ENCODE assay signal across 12 cellular contexts in the genomic region with DNA sequence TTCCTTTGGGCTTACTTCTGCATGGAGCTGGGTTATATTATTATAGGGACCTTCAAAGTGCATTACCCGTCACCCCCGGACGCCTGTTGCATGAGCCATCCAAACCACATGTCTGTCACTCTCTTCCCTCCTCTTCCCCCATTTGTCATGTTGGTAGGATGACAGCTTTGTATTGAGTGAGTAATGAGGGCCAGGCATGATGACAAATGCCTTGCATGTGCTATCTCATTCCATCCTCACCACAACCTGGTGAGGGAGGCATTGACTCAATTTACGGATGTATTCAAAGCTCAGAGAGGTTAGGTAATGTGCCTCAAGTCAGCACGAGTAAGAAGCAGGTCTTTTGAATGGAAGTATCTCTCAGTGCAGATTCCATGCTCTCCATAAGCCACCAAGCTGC.
DNase-seq lines count a peak whose midpoint lies in the region; ATAC-seq, FAIRE-seq and TF ChIP-seq lines count a peak whose summit lies in the region.
"Had no signal": no experiment of that assay in that cellular context is flagged by ENCODE, and none has a peak within 500 bp of the region (broad histone marks: within the 10 kb centered on the region; RNA-seq: fewer than 3 reads in every experiment).

No MANE protein-coding gene starts in this region.

- no peak overlapping the region for H3K27ac Mint-ChIP-seq in activated naive CD4-positive, alpha-beta T cell treated with anti-CD3 and anti-CD28 coated beads for 36 hours
- H3K27ac Mint-ChIP-seq: activated naive CD4-positive, alpha-beta T cell treated with anti-CD3 and anti-CD28 coated beads, Interleukin-2, amount 50 U/mL, for 24 hours had no signal

- CTCF ChIA-PET in activated naive CD4-positive, alpha-beta T cell treated with anti-CD3 and anti-CD28 coated beads for 36 hours (lab: Charles Lee), result no interaction called here
- CTCF ChIA-PET in H1 (lab: Charles Lee; ENCODE audit: partially characterized antibody), result no interaction called here

- H3K9me3 Mint-ChIP-seq in activated naive CD4-positive, alpha-beta T cell treated with anti-CD3 and anti-CD28 coated beads for 36 hours, result no peaks in the 10 kb centered on the region
- H3K9me3 Mint-ChIP-seq: activated naive CD4-positive, alpha-beta T cell treated with anti-CD3 and anti-CD28 coated beads, Interleukin-2, amount 50 U/mL, for 24 hours had no signal

- H3K14ac ChIP-seq in H1 (ENCODE audit: insufficient read length), result no peak overlapping the region

- POLR2A ChIA-PET in H1 (lab: Charles Lee; ENCODE audit: partially characterized antibody), result no interaction called here

- no peak overlapping the region for H4K5ac ChIP-seq in H1 (ENCODE audit: insufficient read length, low read depth, low read length)

- no peaks in the 10 kb centered on the region for H3K4me1 Mint-ChIP-seq in activated naive CD4-positive, alpha-beta T cell treated with anti-CD3 and anti-CD28 coated beads for 36 hours (ENCODE audit: low read depth)
- H3K4me1 Mint-ChIP-seq: activated naive CD4-positive, alpha-beta T cell treated with anti-CD3 and anti-CD28 coated beads, Interleukin-2, amount 50 U/mL, for 24 hours had no signal

- no peak overlapping the region for H3K9ac ChIP-seq in H1 (replicated peaks in 1 of 4; ENCODE audit: extremely low read depth in 1 of 4, low read depth in 3 of 4, low read length in 3 of 4)
- H3K9ac ChIP-seq: BLaER1 treated with 17β-estradiol and CSF1 and Interleukin-3, amounts not matched to agents 10 nM and 100 nM had no signal

- TF ChIP-seq CTCF in H1 (IDR thresholded peaks at IDR 0.05; ENCODE audit: control extremely low read depth in 1 of 3, insufficient read depth in 1 of 3, low read depth in 1 of 3, low read length in 3 of 3), result no peak

- H2BK20ac ChIP-seq in H1 (ENCODE audit: low read length), result no peak overlapping the region

- intact Hi-C loops in activated naive CD4-positive, alpha-beta T cell treated with anti-CD3 and anti-CD28 coated beads for 36 hours (cut with micrococcal nuclease), result no loop called here

- H3K4me2 ChIP-seq in H1 (ENCODE audit: insufficient read depth in 1 of 2, low read depth in 2 of 2, low read length in 2 of 2), result no peak overlapping the region

- no peak overlapping the region for H2BK12ac ChIP-seq in H1 (ENCODE audit: low read depth, low read length)

- DNase-seq in activated naive CD4-positive, alpha-beta T cell treated with anti-CD3 and anti-CD28 coated beads for 36 hours, result peak; percentile 6
- DNase-seq in activated naive CD4-positive, alpha-beta T cell (lab: John Stamatoyannopoulos, UW), result no peak
- DNase-seq in NCI-H226 (peak; percentile 81), H1 (ENCODE audit: low read depth in 1 of 2, low spot score in 2 of 2) (no peak), cerebellar cortex (ENCODE audit: low spot score) (no peak), NCI-H510A treated with DMSO at 0.1 percent for 48 hours (lab: John Stamatoyannopoulos, UW) (no peak)
- peak; percentile 37 for DNase-seq in stimulated activated CD8-positive, alpha-beta memory T cell treated with anti-CD3 and anti-CD28 coated beads, Interleukin-4, amount 100 ng/mL, for 48 hours
- DNase-seq: left cardiac atrium, NCI-H526 had no signal

- H2BK5ac ChIP-seq in H1 (ENCODE audit: low read depth, low read length), result no peak overlapping the region

- no peaks in the 10 kb centered on the region for H3K23me2 ChIP-seq in H1 (ENCODE audit: low read depth, low read length)

- no peak overlapping the region for H2BK15ac ChIP-seq in H1 (ENCODE audit: low read length)

- H3K4me3 Mint-ChIP-seq in activated naive CD4-positive, alpha-beta T cell treated with anti-CD3 and anti-CD28 coated beads for 36 hours, result no peak overlapping the region
- H3K4me3 Mint-ChIP-seq: activated naive CD4-positive, alpha-beta T cell treated with anti-CD3 and anti-CD28 coated beads, Interleukin-2, amount 50 U/mL, for 24 hours had no signal

- no peak overlapping the region for H3K56ac ChIP-seq in H1 (replicated peaks; ENCODE audit: insufficient read length, low read depth, low read length)

- H3K36me3 ChIP-seq in H1 (ENCODE audit: control insufficient read depth in 2 of 4, insufficient read depth in 4 of 4, low read length in 3 of 4), result no peaks in the 10 kb centered on the region
- H3K36me3 ChIP-seq: BLaER1 treated with 17β-estradiol and CSF1 and Interleukin-3, amounts not matched to agents 10 nM and 100 nM had no signal

- H3K4me3 ChIP-seq in H1 (ENCODE audit: extremely low read depth in 1 of 4, insufficient read depth in 2 of 4, low read depth in 3 of 4, low read length in 4 of 4), result no peak overlapping the region
- H3K4me3 ChIP-seq: BLaER1 treated with 17β-estradiol and CSF1 and Interleukin-3, amounts not matched to agents 10 nM and 100 nM had no signal

- H3K27ac ChIP-seq in H1 (ENCODE audit: low read depth, low read length), result no peak overlapping the region
- H3K27ac ChIP-seq: BLaER1 treated with 17β-estradiol and CSF1 and Interleukin-3, amounts not matched to agents 10 nM and 100 nM had no signal

- H3K4ac ChIP-seq in H1 (replicated peaks; ENCODE audit: insufficient read length, low read depth, low read length), result no peak overlapping the region

- no peak for TF ChIP-seq EP300 in H1 (IDR thresholded peaks at IDR 0.05; ENCODE audit: borderline replicate concordance in 1 of 2, low read depth in 2 of 2, low read length in 2 of 2)

- H3K36me3 Mint-ChIP-seq in activated naive CD4-positive, alpha-beta T cell treated with anti-CD3 and anti-CD28 coated beads for 36 hours (ENCODE audit: low read depth), result no peaks in the 10 kb centered on the region

- no peak overlapping the region for H2AK5ac ChIP-seq in H1 (ENCODE audit: low read depth, low read length)

- H3K79me1 ChIP-seq in H1 (ENCODE audit: low read depth, low read length), result no peaks in the 10 kb centered on the region

- TF ChIP-seq POLR2A in H1 (IDR thresholded peaks at IDR 0.05; ENCODE audit: control extremely low read depth in 1 of 2, low read depth in 2 of 2, low read length in 2 of 2), result no peak

- H3K4me1 ChIP-seq in H1 (replicated peaks in 1 of 4; ENCODE audit: control insufficient read depth in 3 of 4, insufficient read depth in 4 of 4, low read length in 3 of 4), result peaks cover 0 to 6% (median 0%) of the 10 kb centered on the region in 4 experiments; a peak in 3 of 7 replicates

- peaks cover 4 to 12% (median 9%) of the 10 kb centered on the region in 4 experiments; a peak in 4 of 7 replicates for H3K27me3 ChIP-seq in H1 (replicated peaks in 1 of 4; ENCODE audit: control insufficient read depth in 3 of 4, extremely low read depth in 1 of 4, insufficient read depth in 3 of 4, low read length in 3 of 4)

- peak; percentile 9 to 21; a peak in 1 of 4 replicates for TF ChIP-seq RAD21 in H1 (IDR thresholded peaks at IDR 0.05 in 1 of 2, conservative IDR thresholded peaks at IDR 0.05 in 1 of 2; ENCODE audit: low read depth in 2 of 2, low read length in 2 of 2)

- H3K9me3 ChIP-seq in H1 (ENCODE audit: insufficient read depth in 2 of 2, low read depth in 1 of 2, low read length in 1 of 2), result no peaks in the 10 kb centered on the region
- H3K9me3 ChIP-seq: BLaER1 treated with 17β-estradiol and CSF1 and Interleukin-3, amounts not matched to agents 10 nM and 100 nM had no signal

- no peak overlapping the region for H3K23ac ChIP-seq in H1 (ENCODE audit: insufficient read length)

- WGBS in H1 (ENCODE audit: extremely low coverage in 1 of 2, insufficient coverage in 1 of 2, insufficient read length in 1 of 2, insufficient replicate concordance in 2 of 2, low coverage in 1 of 2, low lambda C conversion rate in 2 of 2, missing lambda C conversion rate in 1 of 2), 2 experiments, result 87% methylated on average over 5 of the region's 5 CpGs; no CpG with 5 or more reads in 1 of the 2 experiments

- no peak for ATAC-seq in GM18858 (IDR thresholded peaks at IDR 0.05; ENCODE audit: unreplicated experiment)

- H4K8ac ChIP-seq in H1 (ENCODE audit: extremely low read depth, insufficient read depth, low read length), result no peak overlapping the region

- H3K18ac ChIP-seq in H1 (ENCODE audit: extremely low read depth, low read length), result no peak overlapping the region

- FAIRE-seq in H1 (lab: Jason Lieb, UNC), result no peak

- H4K20me1 ChIP-seq in H1 (replicated peaks in 1 of 2; ENCODE audit: control insufficient read depth in 1 of 2, insufficient read depth in 2 of 2, low read length in 2 of 2), result peaks cover 0 to 2% of the 10 kb centered on the region in 2 experiments
- H4K20me1 ChIP-seq: BLaER1 treated with 17β-estradiol and CSF1 and Interleukin-3, amounts not matched to agents 10 nM and 100 nM had no signal

- no peaks in the 10 kb centered on the region for H3K27me3 Mint-ChIP-seq in activated naive CD4-positive, alpha-beta T cell treated with anti-CD3 and anti-CD28 coated beads for 36 hours (ENCODE audit: low read depth)
- H3K27me3 Mint-ChIP-seq: activated naive CD4-positive, alpha-beta T cell treated with anti-CD3 and anti-CD28 coated beads, Interleukin-2, amount 50 U/mL, for 24 hours had no signal

- H2AFZ ChIP-seq in H1 (ENCODE audit: low read length), result no peak overlapping the region

- H3K79me2 ChIP-seq in H1 (ENCODE audit: control insufficient read depth in 1 of 2, insufficient read depth in 2 of 2, low read length in 2 of 2), result no peaks in the 10 kb centered on the region

- no peak overlapping the region for H2BK120ac ChIP-seq in H1 (replicated peaks; ENCODE audit: low read depth, low read length)

- no peak overlapping the region for H4K91ac ChIP-seq in H1 (replicated peaks; ENCODE audit: insufficient read length, low read length)

TF ChIP-seq in H1, 55 proteins besides CTCF, POLR2A, EP300 and RAD21 (continues in another document):
- no peak for TF ChIP-seq NRF1 (IDR thresholded peaks at IDR 0.05; ENCODE audit: low read depth, low read length)
- no peak for TF ChIP-seq SIN3A (conservative IDR thresholded peaks at IDR 0.05 in 1 of 2, IDR thresholded peaks at IDR 0.05 in 1 of 2; ENCODE audit: low read depth in 1 of 2, low read length in 2 of 2)
- TF ChIP-seq BACH1 (IDR thresholded peaks at IDR 0.05; ENCODE audit: low read length), result no peak
- TF ChIP-seq GTF2F1 (IDR thresholded peaks at IDR 0.05; ENCODE audit: borderline replicate concordance, low read depth, low read length), result no peak
- TF ChIP-seq PHF8 (conservative IDR thresholded peaks at IDR 0.05; ENCODE audit: low read depth, low read length), result no peak
- no peak for TF ChIP-seq TBP (IDR thresholded peaks at IDR 0.05; ENCODE audit: low read depth, low read length)
- TF ChIP-seq SP4 (IDR thresholded peaks at IDR 0.05; ENCODE audit: low read length), result no peak
- TF ChIP-seq BRCA1 (IDR thresholded peaks at IDR 0.05; ENCODE audit: low read depth, low read length), result no peak
- TF ChIP-seq KDM5A (IDR thresholded peaks at IDR 0.05; ENCODE audit: low read length), result no peak
- no peak for TF ChIP-seq TCF12 (IDR thresholded peaks at IDR 0.05; ENCODE audit: low read depth, low read length)
- TF ChIP-seq YY1 (IDR thresholded peaks at IDR 0.05; ENCODE audit: low read depth, low read length), result no peak
- TF ChIP-seq EGR1 (IDR thresholded peaks at IDR 0.05; ENCODE audit: borderline replicate concordance, low read depth, low read length), result no peak
- TF ChIP-seq, protein P1, sequence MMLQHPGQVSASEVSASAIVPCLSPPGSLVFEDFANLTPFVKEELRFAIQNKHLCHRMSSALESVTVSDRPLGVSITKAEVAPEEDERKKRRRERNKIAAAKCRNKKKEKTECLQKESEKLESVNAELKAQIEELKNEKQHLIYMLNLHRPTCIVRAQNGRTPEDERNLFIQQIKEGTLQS (IDR thresholded peaks at IDR 0.05; ENCODE audit: insufficient read depth, low read depth, low read length), result no peak

Comparison
In these comparisons a context has a peak if more than half of its experiments do, and no peak if none do; other contexts are left out.
1. DNase-seq: peak in activated naive CD4-positive, alpha-beta T cell treated with anti-CD3 and anti-CD28 coated beads for 36 hours (single experiment), NCI-H226 (single experiment) and stimulated activated CD8-positive, alpha-beta memory T cell treated with anti-CD3 and anti-CD28 coated beads, Interleukin-4, amount 100 ng/mL, for 48 hours (single experiment); none in activated naive CD4-positive, alpha-beta T cell (0 of 4), H1 (0 of 2), cerebellar cortex (single experiment) and NCI-H510A treated with DMSO at 0.1 percent for 48 hours (single experiment).